In the genomic region with DNA sequence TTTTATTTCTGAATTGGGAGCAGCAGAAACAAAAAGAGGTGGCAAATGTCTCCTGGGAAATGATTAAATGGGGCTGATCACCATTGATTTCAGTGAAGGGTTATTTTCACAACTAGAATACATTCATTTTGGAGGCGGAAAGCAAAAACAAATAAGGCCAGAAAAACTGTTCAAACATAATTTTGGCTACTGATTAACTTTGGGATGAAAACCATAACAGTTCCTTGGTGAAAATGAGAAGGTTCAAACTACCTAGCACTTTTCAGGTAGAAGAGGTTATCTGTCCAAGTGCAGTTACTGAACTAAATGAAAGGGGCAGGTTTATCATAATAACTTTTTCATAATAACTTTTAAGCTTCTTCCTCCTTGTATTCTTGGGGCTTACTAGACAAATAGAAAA, we compare ENCODE assay signal across 22 cellular contexts.
DNase-seq lines count a peak whose midpoint lies in the region; FAIRE-seq and TF ChIP-seq lines count a peak whose summit lies in the region.
"Had no signal": no experiment of that assay in that cellular context is flagged by ENCODE, and none has a peak within 500 bp of the region (broad histone marks: within the 10 kb centered on the region; RNA-seq: fewer than 3 reads in every experiment).

No MANE protein-coding gene starts in this region.

- H3K36me3 Mint-ChIP-seq in progenitor cell of endocrine pancreas (ENCODE audit: insufficient read depth), result no peaks in the 10 kb centered on the region
- H3K36me3 Mint-ChIP-seq: CD8-positive, alpha-beta T cell had no signal

- 96 to 100% methylated on average over 1 of the region's 1 CpG for WGBS in GM23248 (ENCODE audit: low coverage in 1 of 2, low lambda C conversion rate in 2 of 2, missing lambda C conversion rate in 2 of 2), 2 experiments

- H3K9me3 ChIP-seq in GM23248 (ENCODE audit: low read depth), result no peaks in the 10 kb centered on the region
- peaks cover 7% of the 10 kb centered on the region; the same call in 1 of the 2 replicates for H3K9me3 ChIP-seq in OCI-LY7 (ENCODE audit: low read length)
- H3K9me3 ChIP-seq in uterus, result no peaks in the 10 kb centered on the region
- H3K9me3 ChIP-seq: HAP-1, Peyer's patch had no signal

- H3K4me1 ChIP-seq in GM23248 (ENCODE audit: insufficient read depth) (peaks cover 5% of the 10 kb centered on the region), OCI-LY7 (ENCODE audit: insufficient read depth, low read length, poor library complexity, severe bottlenecking) (no peaks in the 10 kb centered on the region), uterus (no peaks in the 10 kb centered on the region)
- H3K4me1 ChIP-seq: HAP-1, Peyer's patch had no signal

- POLR2A ChIA-PET in OCI-LY7 (lab: Charles Lee), result interaction anchor here (1.5 kb wide), 1 partner anchor 11 kb away, joined by 3 read pairs; no protein-coding TSS in a partner anchor

- H3K4me3 ChIP-seq in GM23248, result no peak overlapping the region
- no peak overlapping the region for H3K4me3 ChIP-seq in OCI-LY7 (ENCODE audit: low read depth, low read length, poor library complexity, severe bottlenecking)
- no peak overlapping the region for H3K4me3 ChIP-seq in uterus
- H3K4me3 ChIP-seq: HAP-1, K562, Peyer's patch had no signal

- FAIRE-seq in islet of Langerhans (lab: Jason Lieb, UNC), result peak; percentile 97
- FAIRE-seq: HTR-8/SVneo, K562 had no signal

- H3K79me2 ChIP-seq in GM23248 (ENCODE audit: insufficient read depth) (no peaks in the 10 kb centered on the region), OCI-LY7 (ENCODE audit: insufficient read depth, low read depth, low read length) (no peaks in the 10 kb centered on the region)

- H3K4me1 Mint-ChIP-seq in progenitor cell of endocrine pancreas (ENCODE audit: low read depth), result peaks cover 33% of the 10 kb centered on the region
- H3K4me1 Mint-ChIP-seq: B cell had no signal

- no peak overlapping the region for H3K9ac ChIP-seq in GM23248

- no peak for TF ChIP-seq POLR2A in uterus (IDR thresholded peaks at IDR 0.05)

- peaks cover 5% of the 10 kb centered on the region for H3K27me3 Mint-ChIP-seq in progenitor cell of endocrine pancreas
- H3K27me3 Mint-ChIP-seq: B cell had no signal

- no peak for TF ChIP-seq CTCF in OCI-LY7 (conservative IDR thresholded peaks at IDR 0.05; ENCODE audit: low read length)
- no peak for TF ChIP-seq CTCF in progenitor cell of endocrine pancreas (IDR thresholded peaks at IDR 0.05; ENCODE audit: unreplicated experiment)
- no peak for TF ChIP-seq CTCF in uterus (IDR thresholded peaks at IDR 0.05)

- BruUV-seq in OCI-LY7 (replicated peaks; lab: Mats Ljungman, UMichigan), result no TSS peak

- CTCF ChIA-PET in OCI-LY7 (lab: Charles Lee; ENCODE audit: unreplicated experiment), result no interaction called here

- peak overlapping the region; percentile 68 for H3K27ac Mint-ChIP-seq in progenitor cell of endocrine pancreas
- H3K27ac Mint-ChIP-seq: B cell; CD8-positive, alpha-beta T cell; HFFc6 had no signal

- no peaks in the 10 kb centered on the region for H3K9me3 Mint-ChIP-seq in progenitor cell of endocrine pancreas (ENCODE audit: low read depth)
- H3K9me3 Mint-ChIP-seq: HFFc6 had no signal

- H4K20me1 ChIP-seq in GM23248 (ENCODE audit: insufficient read depth), result no peaks in the 10 kb centered on the region
- no peaks in the 10 kb centered on the region for H4K20me1 ChIP-seq in OCI-LY7 (ENCODE audit: insufficient read depth, low read length)

- H3K27me3 ChIP-seq in GM23248 (replicated peaks; ENCODE audit: insufficient read depth), result no peaks in the 10 kb centered on the region
- H3K27me3 ChIP-seq in uterus, result no peaks in the 10 kb centered on the region
- H3K27me3 ChIP-seq: Peyer's patch had no signal

- no peak overlapping the region for H3K4me3 Mint-ChIP-seq in progenitor cell of endocrine pancreas (ENCODE audit: low read depth)
- H3K4me3 Mint-ChIP-seq: B cell; CD8-positive, alpha-beta T cell; HFFc6 had no signal

- H3K4me2 ChIP-seq in GM23248 (ENCODE audit: unreplicated experiment) (no peak overlapping the region), OCI-LY7 (ENCODE audit: low read length) (no peak overlapping the region)

- H2AFZ ChIP-seq in GM23248 (0 out of 2 replicates have a peak overlapping the region, but pooled peaks have one; percentile 20), OCI-LY7 (ENCODE audit: low read length) (0 out of 2 replicates have a peak overlapping the region, but pooled peaks have one; percentile 32)

- DNase-seq in GM23248 (no peak), OCI-LY7 (ENCODE audit: low spot score) (no peak), progenitor cell of endocrine pancreas (ENCODE audit: low spot score, unreplicated experiment) (no peak), NCI-H187 (lab: John Stamatoyannopoulos, UW) (no peak), NCI-H2227 treated with DMSO at 0.1 percent for 48 hours (lab: John Stamatoyannopoulos, UW) (no peak), cerebellar cortex (ENCODE audit: low spot score) (no peak), uterus (no peak)
- DNase-seq: Calu3; CD8-positive, alpha-beta T cell; HFFc6; NCI-H2029 treated with DMSO at 0.1 percent for 48 hours; NCI-H345; NCI-H524 treated with DMSO at 0.1 percent for 48 hours; Peyer's patch; SHP77 treated with DMSO at 0.1 percent for 48 hours; SW 1271 had no signal

- intact Hi-C loops in OCI-LY7 (cut with micrococcal nuclease; ENCODE audit: unreplicated experiment) (no loop called here), uterus (cut with DNase I; ENCODE audit: low total_unique reads) (no loop called here)

- H3K9me2 ChIP-seq in GM23248 (ENCODE audit: insufficient read depth) (no peaks in the 10 kb centered on the region), OCI-LY7 (ENCODE audit: insufficient read depth, low read length) (no peaks in the 10 kb centered on the region)

- peaks cover 6% of the 10 kb centered on the region for H3F3A ChIP-seq in GM23248 (ENCODE audit: insufficient read depth)

- no peak overlapping the region for H3K27ac ChIP-seq in GM23248
- no peak overlapping the region for H3K27ac ChIP-seq in OCI-LY7 (ENCODE audit: low read depth, low read length, poor library complexity, severe bottlenecking)
- H3K27ac ChIP-seq in uterus, result no peak overlapping the region
- H3K27ac ChIP-seq: C4-2B, Peyer's patch had no signal

- in situ Hi-C loops in GM23248 (cut with MboI), result no loop called here

- H3K36me3 ChIP-seq in GM23248 (ENCODE audit: low read depth) (no peaks in the 10 kb centered on the region), OCI-LY7 (ENCODE audit: insufficient read depth, low read length) (no peaks in the 10 kb centered on the region), uterus (no peaks in the 10 kb centered on the region)
- H3K36me3 ChIP-seq: HAP-1, Peyer's patch had no signal
